1 cellular context compared by ENCODE assay signal in genomic region chr7:101174322-101174854, GRCh38.
TF ChIP-seq lines count a peak whose summit lies in the region.

No MANE protein-coding gene starts in this region.

TF ChIP-seq in K562, 482 proteins besides CTCF, POLR2A, EP300 and RAD21 (continued from another document):
- TF ChIP-seq NCOA2 (IDR thresholded peaks at IDR 0.05; ENCODE audit: partially characterized antibody in 2 of 2) (no peak), SPI1 (IDR thresholded peaks at IDR 0.05; ENCODE audit: borderline replicate concordance, low read depth, low read length) (peak; percentile 32; the same call in 1 of the 2 replicates), ZNF274 (IDR thresholded peaks at IDR 0.05; ENCODE audit: borderline replicate concordance, low read depth, low read length) (no peak), HDAC8 (tag; IDR thresholded peaks at IDR 0.05) (no peak)
